Comparison of ENCODE assay signal across 22 cellular contexts in genomic region chr16:56982695-56983094, GRCh38. TPM values are rescaled to one million over a fixed set of nuclear protein-coding genes. Genes with fewer than 3 reads are reported as not detected.
DNase-seq lines count a peak whose midpoint lies in the region; ATAC-seq, FAIRE-seq and TF ChIP-seq lines count a peak whose summit lies in the region.
"Had no signal": no experiment of that assay in that cellular context is flagged by ENCODE, and none has a peak within 500 bp of the region (broad histone marks: within the 10 kb centered on the region; RNA-seq: fewer than 3 reads in every experiment).

No MANE protein-coding gene starts in this region.

- no peak for TF ChIP-seq CTCF in natural killer cell (IDR thresholded peaks at IDR 0.05)
- no peak for TF ChIP-seq CTCF in GM12878 (IDR thresholded peaks at IDR 0.05 in 2 of 3, conservative IDR thresholded peaks at IDR 0.05 in 1 of 3; ENCODE audit: control insufficient read depth in 2 of 3, extremely low read depth in 1 of 3, insufficient read depth in 1 of 3, low read depth in 3 of 3, low read length in 3 of 3)

- CTCF ChIA-PET in GM12878 (lab: Yijun Ruan, JAX): interaction anchor here (1.1 to 19.4 kb wide), 8 partner anchors 9 to 63 kb away, joined by 5 to 420 read pairs (median 6); partner anchors contain the start of genes CETP and HERPUD1

- H4K20me1 ChIP-seq in Karpas-422 (ENCODE audit: insufficient read depth, low read depth, low read length) (no peaks in the 10 kb centered on the region), GM12878 (ENCODE audit: control insufficient read depth, insufficient read depth) (no peaks in the 10 kb centered on the region)

- WGBS in GM12878 (ENCODE audit: insufficient coverage, insufficient replicate concordance, low lambda C conversion rate, missing lambda C conversion rate): 63% methylated on average over 2 of the region's 2 CpGs

- no peak overlapping the region for H2AFZ ChIP-seq in Karpas-422 (ENCODE audit: low read length)
- H2AFZ ChIP-seq in GM12878 (ENCODE audit: control insufficient read depth, low read depth, low read length): no peak overlapping the region

- H3K27me3 ChIP-seq in Karpas-422 (ENCODE audit: low read length): no peaks in the 10 kb centered on the region
- no peaks in the 10 kb centered on the region for H3K27me3 ChIP-seq in GM12878 (replicated peaks in 1 of 2; ENCODE audit: control insufficient read depth in 2 of 2, insufficient read depth in 2 of 2, low read length in 1 of 2)

- H3K9me3 ChIP-seq in Karpas-422 (ENCODE audit: low read length) (no peaks in the 10 kb centered on the region), GM12878 (replicated peaks; ENCODE audit: control insufficient read depth, insufficient read depth, low read length) (no peaks in the 10 kb centered on the region)
- H3K9me3 ChIP-seq: mucosa of descending colon had no signal

- H3K79me2 ChIP-seq in Karpas-422 (ENCODE audit: low read length) (no peaks in the 10 kb centered on the region), GM12878 (ENCODE audit: control insufficient read depth, insufficient read depth, low read length) (peaks cover 9% of the 10 kb centered on the region)

- H3K9me3 Mint-ChIP-seq in natural killer cell treated with Interleukin-12 subunit alpha and Interleukin-12 subunit beta and Interleukin-15 and Interleukin-18, amount 100 ng/mL, for 72 hours: no peaks in the 10 kb centered on the region
- H3K9me3 Mint-ChIP-seq in natural killer cell: no peaks in the 10 kb centered on the region
- H3K9me3 Mint-ChIP-seq in stimulated activated naive CD8-positive, alpha-beta T cell treated with anti-CD3 and anti-CD28 coated beads, Interleukin-15, amount 100 ng/mL, for 72 hours: no peaks in the 10 kb centered on the region

- no peaks in the 10 kb centered on the region for H3K9me2 ChIP-seq in Karpas-422 (replicated peaks; ENCODE audit: insufficient read depth, low read length)

- SMC1A ChIA-PET in GM12878 (lab: Charles Lee; ENCODE audit: uncharacterized antibody, unreplicated experiment): interaction anchor here (5.4 to 31.6 kb wide), 5 partner anchors 11 to 63 kb away, joined by 45 to 604 read pairs (median 111); partner anchors contain the start of gene CETP

- RAD21 ChIA-PET in GM12878 (lab: Charles Lee; ENCODE audit: unreplicated experiment): interaction anchor here (1.3 to 22.4 kb wide), 6 partner anchors 15 to 62 kb away, joined by 4 to 473 read pairs (median 48); partner anchors contain the start of gene CETP

- no peak for TF ChIP-seq RAD21 in GM12878 (IDR thresholded peaks at IDR 0.05; ENCODE audit: insufficient read depth, low read depth, low read length)

- no peak for TF ChIP-seq EP300 in GM12878 (IDR thresholded peaks at IDR 0.05; ENCODE audit: borderline replicate concordance in 1 of 2, control insufficient read depth in 1 of 2, low read depth in 2 of 2, low read length in 2 of 2)

- no peak for FAIRE-seq in GM12878 (lab: Jason Lieb, UNC)

- ATAC-seq in natural killer cell treated with Interleukin-12 subunit alpha and Interleukin-12 subunit beta and Interleukin-15 and Interleukin-18, amount 100 ng/mL, for 72 hours: no peak
- no peak for ATAC-seq in natural killer cell
- ATAC-seq in GM12878: no peak
- no peak for ATAC-seq in stimulated activated naive CD8-positive, alpha-beta T cell treated with anti-CD3 and anti-CD28 coated beads, Interleukin-15, amount 100 ng/mL, for 72 hours

- no peak overlapping the region for H3K27ac ChIP-seq in Karpas-422 (ENCODE audit: low read length)
- peak overlapping the region; percentile 23 for H3K27ac ChIP-seq in GM12878 (ENCODE audit: control insufficient read depth, insufficient read depth)

- H3K4me2 ChIP-seq in Karpas-422 (ENCODE audit: low read depth, low read length, poor library complexity, severe bottlenecking) (peak overlapping the region; percentile 69), GM12878 (ENCODE audit: control insufficient read depth, insufficient read depth) (0 out of 2 replicates have a peak overlapping the region, but pooled peaks have one; percentile 8)

- in situ Hi-C loops in GM12878 (cut with MboI): no loop called here

- peak overlapping the region in 1 of 2 donors; percentile 47 for H3K27ac Mint-ChIP-seq in natural killer cell treated with Interleukin-12 subunit alpha and Interleukin-12 subunit beta and Interleukin-15 and Interleukin-18, amount 100 ng/mL, for 72 hours
- no peak overlapping the region for H3K27ac Mint-ChIP-seq in natural killer cell
- H3K27ac Mint-ChIP-seq in stimulated activated naive CD8-positive, alpha-beta T cell treated with anti-CD3 and anti-CD28 coated beads, Interleukin-15, amount 100 ng/mL, for 72 hours: peak overlapping the region; percentile 20 to 85

- intact Hi-C loops in natural killer cell (cut with micrococcal nuclease) (no loop called here), GM12878 (cut with micrococcal nuclease; ENCODE audit: unreplicated experiment) (no loop called here)

- no peak overlapping the region for H3K4me3 ChIP-seq in Karpas-422 (ENCODE audit: low read length)
- H3K4me3 ChIP-seq in GM12878: no peak overlapping the region
- H3K4me3 ChIP-seq: mucosa of descending colon had no signal

- H3K9ac ChIP-seq in Karpas-422 (ENCODE audit: low read length): peak overlapping the region; percentile 21
- no peak overlapping the region for H3K9ac ChIP-seq in GM12878 (ENCODE audit: control insufficient read depth, insufficient read depth, low read length)

- H3K4me3 Mint-ChIP-seq in natural killer cell treated with Interleukin-12 subunit alpha and Interleukin-12 subunit beta and Interleukin-15 and Interleukin-18, amount 100 ng/mL, for 72 hours: no peak overlapping the region
- H3K4me3 Mint-ChIP-seq in natural killer cell: no peak overlapping the region
- peak overlapping the region; percentile 9 to 17 for H3K4me3 Mint-ChIP-seq in stimulated activated naive CD8-positive, alpha-beta T cell treated with anti-CD3 and anti-CD28 coated beads, Interleukin-15, amount 100 ng/mL, for 72 hours

- BruUV-seq in GM12878 (replicated peaks; lab: Mats Ljungman, UMichigan): no TSS peak

- no peaks in the 10 kb centered on the region for H3K27me3 Mint-ChIP-seq in natural killer cell treated with Interleukin-12 subunit alpha and Interleukin-12 subunit beta and Interleukin-15 and Interleukin-18, amount 100 ng/mL, for 72 hours
- no peaks in the 10 kb centered on the region for H3K27me3 Mint-ChIP-seq in natural killer cell (ENCODE audit: low read depth in 2 of 2)
- no peaks in the 10 kb centered on the region for H3K27me3 Mint-ChIP-seq in stimulated activated naive CD8-positive, alpha-beta T cell treated with anti-CD3 and anti-CD28 coated beads, Interleukin-15, amount 100 ng/mL, for 72 hours

- H3K36me3 Mint-ChIP-seq in natural killer cell treated with Interleukin-12 subunit alpha and Interleukin-12 subunit beta and Interleukin-15 and Interleukin-18, amount 100 ng/mL, for 72 hours: peaks cover 5% of the 10 kb centered on the region
- H3K36me3 Mint-ChIP-seq in natural killer cell: no peaks in the 10 kb centered on the region

- peak; percentile 40 for DNase-seq in natural killer cell treated with Interleukin-12 subunit alpha and Interleukin-12 subunit beta and Interleukin-15 and Interleukin-18, amount 100 ng/mL, for 72 hours (ENCODE audit: low spot score)
- no peak for DNase-seq in natural killer cell
- no peak for DNase-seq in Karpas-422
- DNase-seq in GM12878 (ENCODE audit: low read depth, low spot score): no peak
- DNase-seq in stimulated activated naive CD8-positive, alpha-beta T cell treated with anti-CD3 and anti-CD28 coated beads, Interleukin-15, amount 100 ng/mL, for 72 hours: no peak
- no peak for DNase-seq in anterior cingulate cortex (lab: John Stamatoyannopoulos, UW)
- DNase-seq in DMS79 treated with DMSO at 0.1 percent for 48 hours (lab: John Stamatoyannopoulos, UW): no peak
- DNase-seq in HT-29 (ENCODE audit: low spot score): no peak
- DNase-seq: activated T-cell treated with anti-CD3 and anti-CD28 coated beads for 4 hours; amygdala; central memory CD4-positive, alpha-beta T cell; foreskin fibroblast; hippocampal formation; IMR-90; NCI-H1436 treated with DMSO at 0.1 percent for 48 hours; stimulated activated CD4-positive, alpha-beta T cell treated with anti-CD3 and anti-CD28 coated beads, Interleukin-4, amount 100 ng/mL, for 4 hours; substantia nigra had no signal

- POLR2A ChIA-PET in GM12878 (lab: Charles Lee): interaction anchor here (0.9 to 15.9 kb wide), 12 partner anchors 12 to 184 kb away, joined by 3 to 343 read pairs (median 6); no protein-coding TSS in a partner anchor

- TF ChIP-seq POLR2A in GM12878 (IDR thresholded peaks at IDR 0.05; ENCODE audit: low read depth, low read length): no peak

- H3K4me1 Mint-ChIP-seq in natural killer cell treated with Interleukin-12 subunit alpha and Interleukin-12 subunit beta and Interleukin-15 and Interleukin-18, amount 100 ng/mL, for 72 hours (ENCODE audit: low read depth in 2 of 2): peaks cover 22 to 29% of the 10 kb centered on the region in 2 donors
- peaks cover 22 to 23% of the 10 kb centered on the region in 2 donors for H3K4me1 Mint-ChIP-seq in natural killer cell
- H3K4me1 Mint-ChIP-seq in stimulated activated naive CD8-positive, alpha-beta T cell treated with anti-CD3 and anti-CD28 coated beads, Interleukin-15, amount 100 ng/mL, for 72 hours: peaks cover 95% of the 10 kb centered on the region

- peaks cover 92% of the 10 kb centered on the region for H3K4me1 ChIP-seq in Karpas-422 (ENCODE audit: low read length)
- peaks cover 49% of the 10 kb centered on the region for H3K4me1 ChIP-seq in GM12878 (ENCODE audit: control insufficient read depth, insufficient read depth, low read length)

- H3K36me3 ChIP-seq in Karpas-422 (ENCODE audit: insufficient read depth, low read length) (no peaks in the 10 kb centered on the region), GM12878 (ENCODE audit: control insufficient read depth in 2 of 2, insufficient read depth in 2 of 2, low read length in 1 of 2) (no peaks in the 10 kb centered on the region)

RNA-seq across cellular contexts. Expression of gene NLRC5, which starts 6.7 kb away (rescaled TPM):
- total RNA-seq in natural killer cell treated with Interleukin-12 subunit alpha and Interleukin-12 subunit beta and Interleukin-15 and Interleukin-18, amount 100 ng/mL, for 72 hours: 100 to 1,000 TPM; 190 to 316 TPM
- total RNA-seq in natural killer cell: 100 to 1,000 TPM; 320 to 563 (median 535) TPM
- total RNA-seq in Karpas-422 (2014; rRNA removed; shearing (Covaris generic); ENCODE audit: low replicate concordance): 103 and 116 TPM in 2 replicates
- 626 and 671 TPM in 2 replicates for total RNA-seq in GM12878 (2013; cell fraction: nucleolus; rRNA removed)
- total RNA-seq in GM12878 (2014; rRNA removed): 60.3 and 65.3 TPM in 2 replicates
- total RNA-seq in GM12878 (2014; rRNA removed; fragmentation: Illumina TruSeq; extraction: Trizol): 49.2 and 54.3 TPM in 2 replicates
- total RNA-seq in GM12878 (2021): 86.2 and 105 TPM in 2 replicates
- polyA plus RNA-seq in GM12878 (2011; ENCODE audit: low read depth): 26.2 TPM
- 62.1 and 88.8 TPM in 2 replicates for polyA plus RNA-seq in GM12878 (2011; rRNA removed)
- polyA plus RNA-seq in GM12878 (2011; cell fraction: cytosol; rRNA removed): 73.8 and 102 TPM in 2 replicates
- 528 TPM in 2 replicates for polyA plus RNA-seq in GM12878 (2011; cell fraction: nucleus; rRNA removed)
- 39.6 and 49.1 TPM in 2 replicates for polyA plus RNA-seq in GM12878 (2012)
- polyA plus RNA-seq in GM12878 (2014; fragmentation: Illumina TruSeq; extraction: Trizol): 51.5 and 73.0 TPM in 2 replicates
- polyA plus RNA-seq in GM12878 (2014; fragmentation: Nextera tagmentation; extraction: Ambion mirVana): 10 to 100 TPM; 13.1 to 14.2 TPM
- polyA plus RNA-seq in GM12878 (2014; rRNA removed): 83.8 and 84.2 TPM in 2 replicates
- polyA plus RNA-seq in GM12878 (2016; fragmentation: Nextera tagmentation; extraction: Ambion mirVana): 10 to 100 TPM; 43.7 to 49.1 TPM
- polyA minus RNA-seq in GM12878 (2011; rRNA and poly(A)+ RNA removed): 197 and 272 TPM in 2 replicates
- 42.9 and 54.2 TPM in 2 replicates for polyA minus RNA-seq in GM12878 (2011; cell fraction: cytosol; rRNA and poly(A)+ RNA removed)
- polyA minus RNA-seq in GM12878 (2011; cell fraction: nucleus; rRNA and poly(A)+ RNA removed): 281 and 428 TPM in 2 replicates
- total RNA-seq in HT-29 (2014; rRNA removed; shearing (Covaris generic)): 4.2 and 8.2 TPM in 2 replicates

RNA-seq across cellular contexts. Expression of gene CETP, which starts 20.9 kb away (rescaled TPM):
- not detected for total RNA-seq in natural killer cell treated with Interleukin-12 subunit alpha and Interleukin-12 subunit beta and Interleukin-15 and Interleukin-18, amount 100 ng/mL, for 72 hours
- total RNA-seq in natural killer cell (under 1 TPM in 1 of 3 donors, not detected in 2; 0.14 TPM), GM12878 (2014; rRNA removed) (1.9 and 2.3 TPM in 2 replicates), GM12878 (2014; rRNA removed; fragmentation: Illumina TruSeq; extraction: Trizol) (1.2 and 1.3 TPM in 2 replicates), GM12878 (2021) (0.77 and 1.4 TPM in 2 replicates)
- total RNA-seq in Karpas-422 (2014; rRNA removed; shearing (Covaris generic); ENCODE audit: low replicate concordance): 0.32 and 0.48 TPM in 2 replicates
- total RNA-seq in GM12878 (2013; cell fraction: nucleolus; rRNA removed): 2.0 and 2.9 TPM in 2 replicates
- polyA plus RNA-seq in GM12878 (2011; ENCODE audit: low read depth): 0.92 TPM
- polyA plus RNA-seq in GM12878 (2011; rRNA removed) (4.5 and 6.4 TPM in 2 replicates), GM12878 (2014; fragmentation: Illumina TruSeq; extraction: Trizol) (0.90 and 1.2 TPM in 2 replicates), GM12878 (2014; fragmentation: Nextera tagmentation; extraction: Ambion mirVana) (1 to 10 TPM; 2.4 to 2.9 TPM), GM12878 (2014; rRNA removed) (1.4 and 1.5 TPM in 2 replicates), GM12878 (2016; fragmentation: Nextera tagmentation; extraction: Ambion mirVana) (1 to 10 TPM; 2.3 to 2.9 TPM)
- 4.8 and 5.3 TPM in 2 replicates for polyA plus RNA-seq in GM12878 (2011; cell fraction: cytosol; rRNA removed)
- 2.6 and 3.7 TPM in 2 replicates for polyA plus RNA-seq in GM12878 (2011; cell fraction: nucleus; rRNA removed)
- polyA plus RNA-seq in GM12878 (2012): 1.2 and 2.1 TPM in 2 replicates
- 3.1 and 3.4 TPM in 2 replicates for polyA minus RNA-seq in GM12878 (2011; rRNA and poly(A)+ RNA removed)
- polyA minus RNA-seq in GM12878 (2011; cell fraction: cytosol; rRNA and poly(A)+ RNA removed): 0.94 and 1.3 TPM in 2 replicates
- polyA minus RNA-seq in GM12878 (2011; cell fraction: nucleus; rRNA and poly(A)+ RNA removed): 0.85 and 0.96 TPM in 2 replicates
- not detected in 2 replicates for total RNA-seq in HT-29 (2014; rRNA removed; shearing (Covaris generic))
- total RNA-seq: Calu3, epithelial cell of proximal tubule, G401, IMR-90, MCF 10A had no signal
- polyA plus RNA-seq: IMR-90 had no signal

RNA-seq across cellular contexts. Expression of gene HERPUD1, which starts 50.8 kb away (rescaled TPM):
- total RNA-seq in natural killer cell treated with Interleukin-12 subunit alpha and Interleukin-12 subunit beta and Interleukin-15 and Interleukin-18, amount 100 ng/mL, for 72 hours: 100 to 1,000 TPM; 127 to 141 TPM
- total RNA-seq in natural killer cell: 100 to 1,000 TPM; 181 to 266 (median 243) TPM
- total RNA-seq in Karpas-422 (2014; rRNA removed; shearing (Covaris generic); ENCODE audit: low replicate concordance): 98.1 and 112 TPM in 2 replicates
- total RNA-seq in GM12878 (2013; cell fraction: nucleolus; rRNA removed): 346 and 347 TPM in 2 replicates
- 69.9 and 80.4 TPM in 2 replicates for total RNA-seq in GM12878 (2014; rRNA removed)
- total RNA-seq in GM12878 (2014; rRNA removed; fragmentation: Illumina TruSeq; extraction: Trizol): 102 and 107 TPM in 2 replicates
- 129 and 143 TPM in 2 replicates for total RNA-seq in GM12878 (2021)
- 132 TPM for polyA plus RNA-seq in GM12878 (2011; ENCODE audit: low read depth)
- 119 and 178 TPM in 2 replicates for polyA plus RNA-seq in GM12878 (2011; rRNA removed)
- polyA plus RNA-seq in GM12878 (2011; cell fraction: cytosol; rRNA removed): 111 and 123 TPM in 2 replicates
- 83.2 and 124 TPM in 2 replicates for polyA plus RNA-seq in GM12878 (2011; cell fraction: nucleus; rRNA removed)
- 141 and 168 TPM in 2 replicates for polyA plus RNA-seq in GM12878 (2012)
- polyA plus RNA-seq in GM12878 (2014; fragmentation: Illumina TruSeq; extraction: Trizol): 138 and 149 TPM in 2 replicates
- polyA plus RNA-seq in GM12878 (2014; fragmentation: Nextera tagmentation; extraction: Ambion mirVana): 10 to 100 TPM; 32.6 to 68.1 TPM
- 99.0 and 129 TPM in 2 replicates for polyA plus RNA-seq in GM12878 (2014; rRNA removed)
- 100 to 1,000 TPM; 204 to 212 TPM for polyA plus RNA-seq in GM12878 (2016; fragmentation: Nextera tagmentation; extraction: Ambion mirVana)
- polyA minus RNA-seq in GM12878 (2011; rRNA and poly(A)+ RNA removed): 110 and 134 TPM in 2 replicates
- 46.4 and 58.4 TPM in 2 replicates for polyA minus RNA-seq in GM12878 (2011; cell fraction: cytosol; rRNA and poly(A)+ RNA removed)
- polyA minus RNA-seq in GM12878 (2011; cell fraction: nucleus; rRNA and poly(A)+ RNA removed): 93.1 and 103 TPM in 2 replicates
- total RNA-seq in HT-29 (2014; rRNA removed; shearing (Covaris generic)): 45.1 and 46.1 TPM in 2 replicates

Comparison
In these comparisons a context has a peak if more than half of its experiments do, and no peak if none do; other contexts are left out.
1. H3K27ac Mint-ChIP-seq: peak in stimulated activated naive CD8-positive, alpha-beta T cell treated with anti-CD3 and anti-CD28 coated beads, Interleukin-15, amount 100 ng/mL, for 72 hours (2 of 2); none in natural killer cell (0 of 2).
2. H3K4me3 Mint-ChIP-seq: peak in stimulated activated naive CD8-positive, alpha-beta T cell treated with anti-CD3 and anti-CD28 coated beads, Interleukin-15, amount 100 ng/mL, for 72 hours (2 of 2); none in natural killer cell treated with Interleukin-12 subunit alpha and Interleukin-12 subunit beta and Interleukin-15 and Interleukin-18, amount 100 ng/mL, for 72 hours (single experiment) and natural killer cell (single experiment).